Comparison of ENCODE assay signal across 8 cellular contexts in the genomic region with DNA sequence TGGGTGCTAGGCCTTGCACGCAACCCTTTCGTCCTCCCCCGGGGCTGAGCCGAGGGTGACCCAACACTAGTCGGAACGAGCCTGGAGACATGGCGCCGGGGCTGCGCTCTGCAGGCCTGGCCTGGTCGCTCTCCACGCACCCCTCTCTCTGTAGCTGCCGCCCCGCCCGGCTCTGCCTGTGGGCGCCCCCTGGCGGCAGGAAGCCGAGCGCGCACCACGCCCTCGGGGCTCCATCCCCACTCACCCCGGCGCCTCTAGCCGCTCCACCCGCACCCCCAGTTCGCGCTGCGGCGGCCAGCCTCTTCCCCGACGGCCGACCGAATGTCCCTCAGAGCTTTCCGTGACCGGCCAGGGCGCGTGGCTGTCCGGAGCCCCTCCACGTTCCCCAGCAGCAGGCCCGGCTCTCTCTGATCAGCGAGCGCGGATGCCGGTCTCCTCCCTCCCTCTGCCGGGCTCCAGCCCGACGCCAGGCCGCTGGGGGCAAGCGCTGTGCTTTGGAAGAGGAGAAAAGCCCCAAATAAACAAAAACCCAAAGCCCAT. TPM values are rescaled to one million over a fixed set of nuclear protein-coding genes. Genes with fewer than 3 reads are reported as not detected.
A peak's percentile ranks its signal among the peaks of the same experiment; 100 is the strongest.
DNase-seq lines count a peak whose midpoint lies in the region; ATAC-seq lines count a peak whose summit lies in the region.

No MANE protein-coding gene starts in this region.

- peaks cover 100% of the 10 kb centered on the region for H3K27me3 ChIP-seq in ectodermal cell (ENCODE audit: control insufficient read depth, insufficient read depth, low read length, poor library complexity, severe bottlenecking)

- H3K9me3 ChIP-seq in ectodermal cell (ENCODE audit: control insufficient read depth, low read length): no peaks in the 10 kb centered on the region

- peak; percentile 80 for ATAC-seq in HG02623 (IDR thresholded peaks at IDR 0.05; ENCODE audit: unreplicated experiment)

- peak overlapping the region; percentile 10 for H3K4me3 ChIP-seq in ectodermal cell (ENCODE audit: insufficient read depth, low read depth, low read length)

- no peaks in the 10 kb centered on the region for H3K4me1 ChIP-seq in ectodermal cell (ENCODE audit: control insufficient read depth, insufficient read depth, low read length)

- WGBS in ectodermal cell, 2 experiments: 0 to 1% methylated on average over 49 of the region's 49 CpGs

- H3K36me3 ChIP-seq in ectodermal cell (ENCODE audit: control insufficient read depth, insufficient read depth, low read length): no peaks in the 10 kb centered on the region

- peak; percentile 5 for DNase-seq in DMS79 treated with DMSO at 0.1 percent for 48 hours (lab: John Stamatoyannopoulos, UW)
- no peak for DNase-seq in DMS79 (lab: John Stamatoyannopoulos, UW)
- DNase-seq in NCI-H1105 treated with DMSO at 0.1 percent for 48 hours (lab: John Stamatoyannopoulos, UW): peak; percentile 26
- DNase-seq in activated CD4-positive, alpha-beta T cell treated with anti-CD3 and anti-CD28 coated beads, Interleukin-2, amount 50 U/mL, for 48 hours: peak; percentile 72 to 75
- DNase-seq in lung microvascular endothelial cell (ENCODE audit: low read depth in 2 of 2): peak; percentile 43 to 55
- peak; percentile 53 for DNase-seq in stimulated activated CD8-positive, alpha-beta memory T cell treated with anti-CD3 and anti-CD28 coated beads, Interleukin-15, amount 100 ng/mL, for 24 hours (ENCODE audit: low read depth)

- no peak overlapping the region for H3K27ac ChIP-seq in ectodermal cell (ENCODE audit: insufficient read depth, low read depth, low read length, poor library complexity, severe bottlenecking)

RNA-seq across cellular contexts. Expression of gene KCNK18, which starts 29.1 kb away (rescaled TPM):
- not detected for polyA plus RNA-seq in ectodermal cell (2013, experiment 1 of 4)
- not detected for polyA plus RNA-seq in ectodermal cell (2013, experiment 2 of 4)
- polyA plus RNA-seq in ectodermal cell (2013, experiment 3 of 4): not detected
- not detected for polyA plus RNA-seq in ectodermal cell (2013, experiment 4 of 4)
- total RNA-seq in lung microvascular endothelial cell: not detected in 2 replicates

RNA-seq across cellular contexts. Expression of gene VAX1, which starts 30.1 kb away (rescaled TPM):
- polyA plus RNA-seq in ectodermal cell (2013, experiment 1 of 4): not detected
- polyA plus RNA-seq in ectodermal cell (2013, experiment 2 of 4): 0.14 TPM
- 0.21 TPM for polyA plus RNA-seq in ectodermal cell (2013, experiment 3 of 4)
- 0.08 TPM for polyA plus RNA-seq in ectodermal cell (2013, experiment 4 of 4)
- not detected in 2 replicates for total RNA-seq in lung microvascular endothelial cell
